ENCODE assay signal across 1 cellular context in genomic region chr7:44087914-44088838, GRCh38.
TF ChIP-seq lines count a peak whose summit lies in the region.

No MANE protein-coding gene starts in this region.

TF ChIP-seq in GM23338, 12 proteins besides CTCF, POLR2A, EP300 and RAD21 (continued from another document):
- TF ChIP-seq ZNF462 (CRISPR knock-in tag; IDR thresholded peaks at IDR 0.05), result no peak
- no peak for TF ChIP-seq REST (IDR thresholded peaks at IDR 0.05; ENCODE audit: unreplicated experiment)
- TF ChIP-seq ZNF331 (CRISPR knock-in tag; IDR thresholded peaks at IDR 0.05; ENCODE audit: low read depth), result no peak
- TF ChIP-seq JUNB (IDR thresholded peaks at IDR 0.05; ENCODE audit: unreplicated experiment), result no peak
- TF ChIP-seq POLR2AphosphoS5 (IDR thresholded peaks at IDR 0.05; ENCODE audit: low read depth), result no peak
